In the genomic region with DNA sequence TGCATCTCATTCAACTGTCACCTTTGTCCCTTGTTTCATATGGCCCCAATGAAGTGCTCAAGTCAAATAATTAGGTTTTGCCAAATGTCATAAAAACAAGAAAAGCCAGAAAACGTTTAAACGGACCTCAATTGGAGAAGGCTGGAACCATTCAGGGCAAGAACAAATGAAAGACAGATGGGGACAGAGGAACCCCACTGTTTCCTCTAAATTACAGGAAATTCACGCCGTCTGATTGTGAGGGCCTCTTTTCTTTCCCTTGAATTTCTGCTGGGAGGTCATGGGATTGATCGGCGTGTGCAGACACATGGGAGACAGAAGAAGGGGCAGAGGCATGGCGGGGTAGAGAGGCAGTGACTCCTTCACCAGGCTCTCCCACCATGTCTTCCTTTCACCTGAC, we compare ENCODE assay signal across 21 cellular contexts.
"Had no signal": no experiment of that assay in that cellular context is flagged by ENCODE, and none has a peak within 500 bp of the region (broad histone marks: within the 10 kb centered on the region; RNA-seq: fewer than 3 reads in every experiment).

No MANE protein-coding gene starts in this region.

- H3K4me1 Mint-ChIP-seq: naive thymus-derived CD4-positive, alpha-beta T cell had no signal

- H3K9me3 ChIP-seq: ovary, right atrium auricular region, sigmoid colon, thyroid gland had no signal

- H3K27ac Mint-ChIP-seq: naive thymus-derived CD4-positive, alpha-beta T cell; type B pancreatic cell had no signal

- H3K27ac ChIP-seq: coronary artery, dorsolateral prefrontal cortex, ovary, right atrium auricular region, sigmoid colon, skin epidermis, thyroid gland had no signal

- H3K9me3 Mint-ChIP-seq: neural crest cell, type B pancreatic cell had no signal

- ATAC-seq: left colon; left ventricle myocardium superior; naive thymus-derived CD4-positive, alpha-beta T cell had no signal

- DNase-seq: dorsolateral prefrontal cortex; effector CD8-positive, alpha-beta T cell; foreskin melanocyte; head of caudate nucleus; hippocampal formation; left colon; left ventricle myocardium superior; mesendoderm; naive thymus-derived CD4-positive, alpha-beta T cell; nucleus accumbens; ovary; sigmoid colon; stimulated activated CD4-positive, alpha-beta T cell treated with anti-CD3 and anti-CD28 coated beads, Interleukin-12 subunit alpha, Interleukin-12 subunit beta, amount 100 ng/mL, for 4 hours; stimulated activated naive CD4-positive, alpha-beta T cell treated with Interleukin-2 at 50 U/mL for 16 hours; thyroid gland had no signal

- H3K4me1 ChIP-seq: right atrium auricular region, thyroid gland had no signal

- H3K36me3 Mint-ChIP-seq: naive thymus-derived CD4-positive, alpha-beta T cell; type B pancreatic cell had no signal

- H3K27me3 ChIP-seq: dorsolateral prefrontal cortex, ovary, right atrium auricular region, sigmoid colon, thyroid gland had no signal

- H3K4me3 Mint-ChIP-seq: naive thymus-derived CD4-positive, alpha-beta T cell; neural crest cell; type B pancreatic cell had no signal

- H3K4me3 ChIP-seq: coronary artery, dorsolateral prefrontal cortex, lung, ovary, right atrium auricular region, sigmoid colon, skin epidermis, thyroid gland had no signal

- H3K36me3 ChIP-seq: ovary, right atrium auricular region, sigmoid colon, thyroid gland had no signal
